1 cellular context compared by ENCODE assay signal in genomic region chr20:46132705-46133120, GRCh38.
TF ChIP-seq lines count a peak whose summit lies in the region.

No MANE protein-coding gene starts in this region.

TF ChIP-seq in HepG2, 621 proteins besides CTCF, POLR2A, EP300 and RAD21 (continued from another document and continues in another):
- TF ChIP-seq NFAT5 (CRISPR knock-in tag; IDR thresholded peaks at IDR 0.05) (no peak), TBL1XR1 (IDR thresholded peaks at IDR 0.05; ENCODE audit: borderline replicate concordance, low read length, partially characterized antibody) (no peak), ZBTB26 (CRISPR knock-in tag; IDR thresholded peaks at IDR 0.05; ENCODE audit: borderline replicate concordance) (0 out of 2 replicates have a peak, but pooled peaks have one; percentile 46), ZBTB46 (CRISPR knock-in tag; IDR thresholded peaks at IDR 0.05; ENCODE audit: borderline replicate concordance) (no peak), RFX5 (IDR thresholded peaks at IDR 0.05; ENCODE audit: low read depth, low read length) (no peak), KAT7 (CRISPR knock-in tag; IDR thresholded peaks at IDR 0.05; ENCODE audit: borderline replicate concordance) (no peak), SALL1 (CRISPR knock-in tag; IDR thresholded peaks at IDR 0.05) (peak; percentile 28; the same call in 1 of the 2 replicates), MBD4 (IDR thresholded peaks at IDR 0.05; ENCODE audit: borderline replicate concordance, low read length) (no peak), ZNF878 (CRISPR knock-in tag; IDR thresholded peaks at IDR 0.05) (no peak), ZMAT3 (CRISPR knock-in tag; conservative IDR thresholded peaks at IDR 0.05) (no peak), MTF1 (CRISPR knock-in tag; IDR thresholded peaks at IDR 0.05) (no peak), REST (IDR thresholded peaks at IDR 0.05; ENCODE audit: borderline replicate concordance in 1 of 2, low read depth in 1 of 2, low read length in 2 of 2) (no peak), SMAD9 (CRISPR knock-in tag; IDR thresholded peaks at IDR 0.05) (no peak), ZNF451 (CRISPR knock-in tag; IDR thresholded peaks at IDR 0.05) (no peak), RBM39 (IDR thresholded peaks at IDR 0.05; ENCODE audit: low read depth, low read length, poor library complexity, severe bottlenecking) (no peak), AHDC1 (CRISPR knock-in tag; IDR thresholded peaks at IDR 0.05; ENCODE audit: borderline replicate concordance) (no peak), SNAPC5 (CRISPR knock-in tag; IDR thresholded peaks at IDR 0.05; ENCODE audit: borderline replicate concordance) (no peak), ZBTB37 (CRISPR knock-in tag; IDR thresholded peaks at IDR 0.05) (no peak), BRD4 (CRISPR knock-in tag; IDR thresholded peaks at IDR 0.05) (no peak), ZNF646 (CRISPR knock-in tag; IDR thresholded peaks at IDR 0.05) (no peak), RNF2 (conservative IDR thresholded peaks at IDR 0.05; ENCODE audit: low read depth) (no peak), TRIM24 (CRISPR knock-in tag; IDR thresholded peaks at IDR 0.05) (no peak), NPAS2 (CRISPR knock-in tag; IDR thresholded peaks at IDR 0.05; ENCODE audit: borderline replicate concordance) (no peak), ZNF616 (CRISPR knock-in tag; IDR thresholded peaks at IDR 0.05; ENCODE audit: low read depth) (no peak), ZNF768 (CRISPR knock-in tag; IDR thresholded peaks at IDR 0.05) (peak; percentile 71; the same call in 1 of the 2 replicates), KAT8 (CRISPR knock-in tag; IDR thresholded peaks at IDR 0.05) (0 out of 2 replicates have a peak, but pooled peaks have one; percentile 27), MEIS1 (CRISPR knock-in tag; IDR thresholded peaks at IDR 0.05; ENCODE audit: borderline replicate concordance) (no peak), DNMT1 (CRISPR knock-in tag; IDR thresholded peaks at IDR 0.05) (no peak)
